11 cellular contexts compared by ENCODE assay signal in genomic region chr12:124125472-124125871, GRCh38.
A peak's percentile ranks its signal among the peaks of the same experiment; 100 is the strongest.
DNase-seq lines count a peak whose midpoint lies in the region; ATAC-seq and TF ChIP-seq lines count a peak whose summit lies in the region.
"Had no signal": no experiment of that assay in that cellular context is flagged by ENCODE, and none has a peak within 500 bp of the region (broad histone marks: within the 10 kb centered on the region; RNA-seq: fewer than 3 reads in every experiment).

No MANE protein-coding gene starts in this region.

- no peaks in the 10 kb centered on the region for H3K9me3 Mint-ChIP-seq in chondrocyte (ENCODE audit: low read depth)

- H3K9me3 ChIP-seq in upper lobe of left lung = no peaks in the 10 kb centered on the region
- H3K9me3 ChIP-seq: neutrophil had no signal

- no peaks in the 10 kb centered on the region for H3K4me1 ChIP-seq in upper lobe of left lung

- TF ChIP-seq EP300 in upper lobe of left lung (IDR thresholded peaks at IDR 0.05) = no peak

- peaks cover 14% of the 10 kb centered on the region for H3K27me3 Mint-ChIP-seq in chondrocyte (ENCODE audit: low read depth)

- H3K4me1 Mint-ChIP-seq in chondrocyte (ENCODE audit: low read depth) = peaks cover 7% of the 10 kb centered on the region

- H3K27ac Mint-ChIP-seq in chondrocyte (ENCODE audit: unreplicated experiment) = no peak overlapping the region

- H3K4me3 Mint-ChIP-seq in chondrocyte (ENCODE audit: unreplicated experiment) = no peak overlapping the region

- TF ChIP-seq CTCF in kidney epithelial cell (IDR thresholded peaks at IDR 0.05; ENCODE audit: insufficient read depth, low read length, poor library complexity, severe bottlenecking) (no peak), chondrocyte (IDR thresholded peaks at IDR 0.05) (no peak), upper lobe of left lung (IDR thresholded peaks at IDR 0.05) (no peak)

- H3K36me3 ChIP-seq in kidney epithelial cell (ENCODE audit: control insufficient read depth, insufficient read depth, low read length) = no peaks in the 10 kb centered on the region
- no peaks in the 10 kb centered on the region for H3K36me3 ChIP-seq in upper lobe of left lung
- H3K36me3 ChIP-seq: neutrophil had no signal

- H3K27me3 ChIP-seq in kidney epithelial cell (ENCODE audit: control insufficient read depth, insufficient read depth, low read length) (no peaks in the 10 kb centered on the region), upper lobe of left lung (no peaks in the 10 kb centered on the region)

- H3K36me3 Mint-ChIP-seq in chondrocyte (ENCODE audit: low read depth) = no peaks in the 10 kb centered on the region

- TF ChIP-seq POLR2A in GM19193 (IDR thresholded peaks at IDR 0.05; ENCODE audit: extremely low read depth, insufficient read depth, insufficient read length) (peak; percentile 12), upper lobe of left lung (IDR thresholded peaks at IDR 0.05) (no peak)

- DNase-seq in NCI-H1930 (lab: John Stamatoyannopoulos, UW) (peak; percentile 18 to 33), kidney epithelial cell (ENCODE audit: low read depth) (peak; percentile 23), chondrocyte (ENCODE audit: low spot score) (no peak), upper lobe of left lung (no peak), DMS 273 treated with DMSO at 0.1 percent for 48 hours (lab: John Stamatoyannopoulos, UW) (no peak)
- DNase-seq: OCI-M1; stimulated activated naive CD4-positive, alpha-beta T cell treated with Interleukin-2 at 50 U/mL for 16 hours had no signal

- peak; percentile 70 for ATAC-seq in HG02763 (IDR thresholded peaks at IDR 0.05; ENCODE audit: unreplicated experiment)
- no peak for ATAC-seq in upper lobe of left lung (ENCODE audit: low FRiP score in 2 of 2)
- no peak for ATAC-seq in HG03469 (IDR thresholded peaks at IDR 0.05; ENCODE audit: unreplicated experiment)

- 51 to 62% methylated on average over 7 of the region's 7 CpGs for WGBS in upper lobe of left lung, 2 donors

- no peak overlapping the region for H3K27ac ChIP-seq in upper lobe of left lung
- H3K27ac ChIP-seq: neutrophil had no signal

- H3K4me3 ChIP-seq in kidney epithelial cell (ENCODE audit: low read depth, low read length) (no peak overlapping the region), upper lobe of left lung (no peak overlapping the region)

Comparison
In these comparisons a context has a peak if more than half of its experiments do, and no peak if none do; other contexts are left out.
1. DNase-seq: peak in NCI-H1930 (2 of 2) and kidney epithelial cell (single experiment); none in chondrocyte (single experiment), upper lobe of left lung (0 of 2) and DMS 273 treated with DMSO at 0.1 percent for 48 hours (single experiment).